Comparison of ENCODE assay signal across 8 cellular contexts in the genomic region with DNA sequence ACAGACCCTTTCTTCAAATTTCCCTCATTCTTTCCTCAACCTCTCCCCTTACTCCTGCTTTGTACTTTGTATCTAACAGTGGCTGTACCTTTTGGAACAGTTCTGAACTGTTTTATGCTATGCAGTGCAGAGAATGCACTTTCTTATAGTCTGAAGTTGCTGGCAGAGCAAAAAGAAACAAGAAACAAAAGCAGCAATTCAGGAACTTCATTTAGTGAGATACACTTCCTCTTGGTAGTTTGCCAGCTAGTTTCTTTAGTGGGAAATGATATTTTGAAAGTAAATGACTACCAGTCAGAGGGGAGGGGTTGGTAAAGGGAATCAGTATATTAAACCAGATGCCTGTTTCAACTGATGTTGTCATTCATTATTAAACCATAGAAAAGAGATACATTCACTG. TPM values are rescaled to one million over a fixed set of nuclear protein-coding genes. Genes with fewer than 3 reads are reported as not detected.
A peak's percentile ranks its signal among the peaks of the same experiment; 100 is the strongest.
DNase-seq lines count a peak whose midpoint lies in the region; ATAC-seq and TF ChIP-seq lines count a peak whose summit lies in the region.

No MANE protein-coding gene starts in this region.

- peak overlapping the region; percentile 17 for H3K4me3 Mint-ChIP-seq in natural killer cell

- H3K27me3 ChIP-seq in ectodermal cell (ENCODE audit: control insufficient read depth, insufficient read depth, low read length, poor library complexity, severe bottlenecking), result no peaks in the 10 kb centered on the region

- peak; percentile 3 for DNase-seq in NCI-H748 (lab: John Stamatoyannopoulos, UW; ENCODE audit: unreplicated experiment)
- DNase-seq in NCI-H748 treated with DMSO at 0.1 percent for 48 hours (lab: John Stamatoyannopoulos, UW), result no peak
- DNase-seq in NOMO-1 treated with dmso at 0.1 percent for 144 hours (lab: John Stamatoyannopoulos, UW; ENCODE audit: unreplicated experiment), result peak; percentile 83
- DNase-seq in natural killer cell, result no peak
- no peak for DNase-seq in activated CD4-positive, CD25-positive, alpha-beta regulatory T cell treated with anti-CD3 and anti-CD28 coated beads, Interleukin-2, amount 50 U/mL, for 72 hours
- DNase-seq in HPDE6-E6E7 (ENCODE audit: extremely low spot score), result no peak

- H3K9me3 ChIP-seq in ectodermal cell (ENCODE audit: control insufficient read depth, low read length), result no peaks in the 10 kb centered on the region

- H3K4me3 ChIP-seq in ectodermal cell (ENCODE audit: insufficient read depth, low read depth, low read length), result no peak overlapping the region

- intact Hi-C loops in natural killer cell (cut with micrococcal nuclease), result no loop called here

- peaks cover 9 to 19% of the 10 kb centered on the region in 2 donors for H3K4me1 Mint-ChIP-seq in natural killer cell

- no peaks in the 10 kb centered on the region for H3K36me3 Mint-ChIP-seq in natural killer cell

- peak overlapping the region; percentile 52 to 66 for H3K27ac Mint-ChIP-seq in natural killer cell

- ATAC-seq in HG02759 (IDR thresholded peaks at IDR 0.05; ENCODE audit: unreplicated experiment), result peak; percentile 63
- ATAC-seq in natural killer cell, result peak in 2 of 3 donors; percentile 20 to 48

- H3K27me3 Mint-ChIP-seq in natural killer cell (ENCODE audit: low read depth in 2 of 2), result no peaks in the 10 kb centered on the region

- H3K9me3 Mint-ChIP-seq in natural killer cell, result no peaks in the 10 kb centered on the region

- TF ChIP-seq CTCF in natural killer cell (IDR thresholded peaks at IDR 0.05), result no peak

- no peaks in the 10 kb centered on the region for H3K36me3 ChIP-seq in ectodermal cell (ENCODE audit: control insufficient read depth, insufficient read depth, low read length)

- peak overlapping the region; percentile 3 for H3K27ac ChIP-seq in ectodermal cell (ENCODE audit: insufficient read depth, low read depth, low read length, poor library complexity, severe bottlenecking)

- peaks cover 2% of the 10 kb centered on the region for H3K4me1 ChIP-seq in ectodermal cell (ENCODE audit: control insufficient read depth, insufficient read depth, low read length)

RNA-seq across cellular contexts. Expression of a gene that starts 55.0 kb away (rescaled TPM):
- 50.0 TPM for polyA plus RNA-seq in ectodermal cell (2013, experiment 1 of 4)
- polyA plus RNA-seq in ectodermal cell (2013, experiment 2 of 4), result 52.6 TPM
- polyA plus RNA-seq in ectodermal cell (2013, experiment 3 of 4), result 38.1 TPM
- polyA plus RNA-seq in ectodermal cell (2013, experiment 4 of 4), result 44.1 TPM
- 100 to 1,000 TPM; 418 to 449 (median 441) TPM for total RNA-seq in natural killer cell

Comparison
In these comparisons a context has a peak if more than half of its experiments do, and no peak if none do; other contexts are left out.
1. DNase-seq: peak in NCI-H748 (single experiment) and NOMO-1 treated with dmso at 0.1 percent for 144 hours (single experiment); none in NCI-H748 treated with DMSO at 0.1 percent for 48 hours (single experiment), natural killer cell (single experiment), activated CD4-positive, CD25-positive, alpha-beta regulatory T cell treated with anti-CD3 and anti-CD28 coated beads, Interleukin-2, amount 50 U/mL, for 72 hours (single experiment) and HPDE6-E6E7 (single experiment).